In the genomic region with DNA sequence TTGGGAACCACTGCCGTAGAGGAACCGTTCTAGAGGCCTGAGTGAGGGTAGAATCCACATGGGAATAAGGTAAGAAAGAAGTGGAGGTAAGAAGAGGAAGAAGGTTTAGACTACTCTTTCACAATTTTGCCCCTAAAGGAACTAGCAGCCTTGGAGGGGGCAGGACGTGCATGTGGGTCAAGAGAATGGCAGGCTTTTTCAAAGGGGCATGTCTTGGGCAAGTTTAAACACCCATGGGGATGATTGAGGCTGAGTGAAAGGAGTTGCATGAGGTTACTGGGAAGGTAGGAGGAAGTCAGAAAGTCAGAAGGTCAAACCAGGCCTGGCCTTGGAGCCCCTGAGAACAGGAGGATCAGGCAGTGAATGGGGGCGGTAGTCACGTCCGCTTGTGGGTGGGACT, we compare ENCODE assay signal across 1 cellular context.
TF ChIP-seq lines count a peak whose summit lies in the region.

No MANE protein-coding gene starts in this region.

TF ChIP-seq in WTC11, 78 proteins besides CTCF, POLR2A, EP300 and RAD21:
- TF ChIP-seq, protein P1, sequence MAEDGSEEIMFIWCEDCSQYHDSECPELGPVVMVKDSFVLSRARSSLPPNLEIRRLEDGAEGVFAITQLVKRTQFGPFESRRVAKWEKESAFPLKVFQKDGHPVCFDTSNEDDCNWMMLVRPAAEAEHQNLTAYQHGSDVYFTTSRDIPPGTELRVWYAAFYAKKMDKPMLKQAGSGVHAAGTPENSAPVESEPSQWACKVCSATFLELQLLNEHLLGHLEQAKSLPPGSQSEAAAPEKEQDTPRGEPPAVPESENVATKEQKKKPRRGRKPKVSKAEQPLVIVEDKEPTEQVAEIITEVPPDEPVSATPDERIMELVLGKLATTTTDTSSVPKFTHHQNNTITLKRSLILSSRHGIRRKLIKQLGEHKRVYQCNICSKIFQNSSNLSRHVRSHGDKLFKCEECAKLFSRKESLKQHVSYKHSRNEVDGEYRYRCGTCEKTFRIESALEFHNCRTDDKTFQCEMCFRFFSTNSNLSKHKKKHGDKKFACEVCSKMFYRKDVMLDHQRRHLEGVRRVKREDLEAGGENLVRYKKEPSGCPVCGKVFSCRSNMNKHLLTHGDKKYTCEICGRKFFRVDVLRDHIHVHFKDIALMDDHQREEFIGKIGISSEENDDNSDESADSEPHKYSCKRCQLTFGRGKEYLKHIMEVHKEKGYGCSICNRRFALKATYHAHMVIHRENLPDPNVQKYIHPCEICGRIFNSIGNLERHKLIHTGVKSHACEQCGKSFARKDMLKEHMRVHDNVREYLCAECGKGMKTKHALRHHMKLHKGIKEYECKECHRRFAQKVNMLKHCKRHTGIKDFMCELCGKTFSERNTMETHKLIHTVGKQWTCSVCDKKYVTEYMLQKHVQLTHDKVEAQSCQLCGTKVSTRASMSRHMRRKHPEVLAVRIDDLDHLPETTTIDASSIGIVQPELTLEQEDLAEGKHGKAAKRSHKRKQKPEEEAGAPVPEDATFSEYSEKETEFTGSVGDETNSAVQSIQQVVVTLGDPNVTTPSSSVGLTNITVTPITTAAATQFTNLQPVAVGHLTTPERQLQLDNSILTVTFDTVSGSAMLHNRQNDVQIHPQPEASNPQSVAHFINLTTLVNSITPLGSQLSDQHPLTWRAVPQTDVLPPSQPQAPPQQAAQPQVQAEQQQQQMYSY (CRISPR knock-in tag; IDR thresholded peaks at IDR 0.05): no peak
- TF ChIP-seq HMGA2 (CRISPR knock-in tag; IDR thresholded peaks at IDR 0.05): no peak
